Comparison of ENCODE assay signal across 11 cellular contexts in the genomic region with DNA sequence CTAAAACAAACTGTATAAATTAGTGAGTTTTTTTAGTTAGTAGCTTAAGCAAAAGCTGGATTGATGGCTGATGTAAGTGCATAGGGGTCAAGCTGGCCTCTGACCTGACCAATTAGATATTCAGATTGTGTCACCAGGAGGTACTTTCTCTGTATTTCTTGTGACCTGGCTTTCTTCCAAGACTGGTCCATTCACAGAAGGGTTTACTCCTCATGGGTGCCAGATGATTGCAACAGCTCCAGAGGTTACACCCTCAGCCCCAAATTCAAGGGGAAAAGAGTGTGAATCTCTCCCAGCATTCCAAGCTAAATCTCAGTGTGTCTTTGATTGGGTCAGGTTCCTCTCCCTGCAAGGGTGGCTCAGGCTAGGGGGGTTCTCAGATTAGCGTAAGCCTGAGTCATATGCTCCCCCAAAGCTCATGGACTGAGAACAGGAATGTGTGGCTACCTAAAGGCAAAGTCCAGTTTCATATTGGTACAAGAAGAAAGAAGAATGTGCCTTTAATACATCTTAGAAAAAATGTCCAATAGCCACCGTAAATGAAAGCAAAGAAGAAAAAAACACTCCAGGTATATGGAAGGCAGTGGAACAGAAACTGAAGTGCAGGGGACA. TPM values are rescaled to one million over a fixed set of nuclear protein-coding genes. Genes with fewer than 3 reads are reported as not detected.
DNase-seq lines count a peak whose midpoint lies in the region; ATAC-seq and TF ChIP-seq lines count a peak whose summit lies in the region.
"Had no signal": no experiment of that assay in that cellular context is flagged by ENCODE, and none has a peak within 500 bp of the region (broad histone marks: within the 10 kb centered on the region; RNA-seq: fewer than 3 reads in every experiment).

No MANE protein-coding gene starts in this region.

- H3K27me3 ChIP-seq in esophagus squamous epithelium, result no peaks in the 10 kb centered on the region
- H3K27me3 ChIP-seq in mucosa of rectum (ENCODE audit: control insufficient read depth in 2 of 2, insufficient read depth in 2 of 2, low read length in 2 of 2), result no peaks in the 10 kb centered on the region

- WGBS in esophagus squamous epithelium, 2 donors, result 27 to 73% methylated on average over 1 to 2 of the region's 2 CpGs

- H3K4me1 ChIP-seq in esophagus squamous epithelium (peaks cover 14 to 80% (median 63%) of the 10 kb centered on the region in 3 donors), mucosa of rectum (ENCODE audit: control insufficient read depth in 2 of 2, insufficient read depth in 2 of 2, low read length in 2 of 2) (peaks cover 19 to 25% of the 10 kb centered on the region in 2 donors)

- CTCF ChIA-PET in T-cell (lab: Charles Lee), result interaction anchor here in 1 of 2 donors (0.7 kb wide), 1 partner anchor 15 kb away, joined by 3 read pairs; no protein-coding TSS in a partner anchor
- CTCF ChIA-PET in activated naive CD4-positive, alpha-beta T cell treated with anti-CD3 and anti-CD28 coated beads for 36 hours (lab: Charles Lee), result interaction anchor here (1.5 kb wide), 1 partner anchor 38 kb away, joined by 7 read pairs; no protein-coding TSS in a partner anchor

- DNase-seq in activated T-cell treated with anti-CD3 and anti-CD28 coated beads, Interleukin-2, amount 50 U/mL, for 24 hours, result no peak
- no peak for DNase-seq in activated T-cell treated with anti-CD3 and anti-CD28 coated beads, Interleukin-2, amount 50 U/mL, for 72 hours
- no peak for DNase-seq in esophagus squamous epithelium (lab: John Stamatoyannopoulos, UW)
- DNase-seq in T-cell, result no peak
- DNase-seq in NCI-H146 (lab: John Stamatoyannopoulos, UW), result no peak
- no peak for DNase-seq in NAMALWA (ENCODE audit: low spot score)
- DNase-seq in activated naive CD4-positive, alpha-beta T cell treated with anti-CD3 and anti-CD28 coated beads for 36 hours, result no peak
- DNase-seq: activated naive CD4-positive, alpha-beta T cell; foreskin melanocyte had no signal

- intact Hi-C loops in esophagus squamous epithelium (cut with DNase I), result no loop called here
- intact Hi-C loops in activated naive CD4-positive, alpha-beta T cell treated with anti-CD3 and anti-CD28 coated beads for 36 hours (cut with micrococcal nuclease), result no loop called here

- TF ChIP-seq CTCF in esophagus squamous epithelium (IDR thresholded peaks at IDR 0.05), result no peak

- peaks cover 79% of the 10 kb centered on the region for H3K36me3 Mint-ChIP-seq in activated T-cell treated with anti-CD3 and anti-CD28 coated beads, Interleukin-2, amount 50 U/mL, for 24 hours (ENCODE audit: low read depth)
- H3K36me3 Mint-ChIP-seq in activated T-cell treated with anti-CD3 and anti-CD28 coated beads, Interleukin-2, amount 50 U/mL, for 72 hours (ENCODE audit: insufficient read depth in 2 of 2), result peaks cover 16 to 43% of the 10 kb centered on the region in 2 donors
- peaks cover 48% of the 10 kb centered on the region for H3K36me3 Mint-ChIP-seq in T-cell
- peaks cover 44% of the 10 kb centered on the region for H3K36me3 Mint-ChIP-seq in activated naive CD4-positive, alpha-beta T cell treated with anti-CD3 and anti-CD28 coated beads for 36 hours (ENCODE audit: low read depth)

- H3K9me3 ChIP-seq in esophagus squamous epithelium (no peaks in the 10 kb centered on the region), mucosa of rectum (ENCODE audit: control insufficient read depth in 2 of 2, low read length in 2 of 2) (no peaks in the 10 kb centered on the region)

- H3K27ac Mint-ChIP-seq in activated T-cell treated with anti-CD3 and anti-CD28 coated beads, Interleukin-2, amount 50 U/mL, for 24 hours, result peak overlapping the region; percentile 4
- no peak overlapping the region for H3K27ac Mint-ChIP-seq in activated T-cell treated with anti-CD3 and anti-CD28 coated beads, Interleukin-2, amount 50 U/mL, for 72 hours
- H3K27ac Mint-ChIP-seq in T-cell, result peak overlapping the region in 1 of 2 donors; percentile 17
- H3K27ac Mint-ChIP-seq in activated naive CD4-positive, alpha-beta T cell treated with anti-CD3 and anti-CD28 coated beads for 36 hours, result no peak overlapping the region
- H3K27ac Mint-ChIP-seq: natural killer cell treated with Interleukin-12 subunit alpha and Interleukin-12 subunit beta and Interleukin-15 and Interleukin-18, amount 100 ng/mL, for 72 hours had no signal

- H3K9ac ChIP-seq in mucosa of rectum (ENCODE audit: low read depth in 1 of 2, low read length in 2 of 2), result no peak overlapping the region

- no peak for ATAC-seq in activated T-cell treated with anti-CD3 and anti-CD28 coated beads, Interleukin-2, amount 50 U/mL, for 72 hours (replicated peaks in 1 of 2)
- no peak for ATAC-seq in T-cell (replicated peaks in 1 of 4)
- ATAC-seq: natural killer cell treated with Interleukin-12 subunit alpha and Interleukin-12 subunit beta and Interleukin-15 and Interleukin-18, amount 100 ng/mL, for 72 hours had no signal

- H3K27me3 Mint-ChIP-seq in activated T-cell treated with anti-CD3 and anti-CD28 coated beads, Interleukin-2, amount 50 U/mL, for 24 hours, result no peaks in the 10 kb centered on the region
- H3K27me3 Mint-ChIP-seq in activated T-cell treated with anti-CD3 and anti-CD28 coated beads, Interleukin-2, amount 50 U/mL, for 72 hours (ENCODE audit: low read depth), result no peaks in the 10 kb centered on the region
- H3K27me3 Mint-ChIP-seq in T-cell, result no peaks in the 10 kb centered on the region
- H3K27me3 Mint-ChIP-seq in activated naive CD4-positive, alpha-beta T cell treated with anti-CD3 and anti-CD28 coated beads for 36 hours (ENCODE audit: low read depth), result no peaks in the 10 kb centered on the region
- H3K27me3 Mint-ChIP-seq: natural killer cell treated with Interleukin-12 subunit alpha and Interleukin-12 subunit beta and Interleukin-15 and Interleukin-18, amount 100 ng/mL, for 72 hours had no signal

- no peaks in the 10 kb centered on the region for H3K9me3 Mint-ChIP-seq in activated T-cell treated with anti-CD3 and anti-CD28 coated beads, Interleukin-2, amount 50 U/mL, for 24 hours
- H3K9me3 Mint-ChIP-seq in activated T-cell treated with anti-CD3 and anti-CD28 coated beads, Interleukin-2, amount 50 U/mL, for 72 hours, result peaks cover 0 to 4% of the 10 kb centered on the region in 2 donors
- H3K9me3 Mint-ChIP-seq in T-cell, result no peaks in the 10 kb centered on the region
- no peaks in the 10 kb centered on the region for H3K9me3 Mint-ChIP-seq in activated naive CD4-positive, alpha-beta T cell treated with anti-CD3 and anti-CD28 coated beads for 36 hours
- H3K9me3 Mint-ChIP-seq: natural killer cell treated with Interleukin-12 subunit alpha and Interleukin-12 subunit beta and Interleukin-15 and Interleukin-18, amount 100 ng/mL, for 72 hours had no signal

- POLR2A ChIA-PET in T-cell (lab: Charles Lee), result interaction anchor here in 1 of 2 donors (0.5 kb wide), 1 partner anchor 11 kb away, joined by 8 read pairs; no protein-coding TSS in a partner anchor

- H3K4me1 Mint-ChIP-seq in activated T-cell treated with anti-CD3 and anti-CD28 coated beads, Interleukin-2, amount 50 U/mL, for 24 hours (ENCODE audit: low read depth), result peaks cover 59% of the 10 kb centered on the region
- peaks cover 51% of the 10 kb centered on the region for H3K4me1 Mint-ChIP-seq in activated T-cell treated with anti-CD3 and anti-CD28 coated beads, Interleukin-2, amount 50 U/mL, for 72 hours (ENCODE audit: low read depth)
- peaks cover 70 to 76% (median 70%) of the 10 kb centered on the region in 3 donors for H3K4me1 Mint-ChIP-seq in T-cell
- peaks cover 65% of the 10 kb centered on the region for H3K4me1 Mint-ChIP-seq in activated naive CD4-positive, alpha-beta T cell treated with anti-CD3 and anti-CD28 coated beads for 36 hours (ENCODE audit: low read depth)

- no peak overlapping the region for H3K4me3 Mint-ChIP-seq in activated T-cell treated with anti-CD3 and anti-CD28 coated beads, Interleukin-2, amount 50 U/mL, for 24 hours
- no peak overlapping the region for H3K4me3 Mint-ChIP-seq in activated T-cell treated with anti-CD3 and anti-CD28 coated beads, Interleukin-2, amount 50 U/mL, for 72 hours
- no peak overlapping the region for H3K4me3 Mint-ChIP-seq in T-cell
- H3K4me3 Mint-ChIP-seq in activated naive CD4-positive, alpha-beta T cell treated with anti-CD3 and anti-CD28 coated beads for 36 hours, result no peak overlapping the region
- H3K4me3 Mint-ChIP-seq: natural killer cell treated with Interleukin-12 subunit alpha and Interleukin-12 subunit beta and Interleukin-15 and Interleukin-18, amount 100 ng/mL, for 72 hours had no signal

- H3K36me3 ChIP-seq in esophagus squamous epithelium (peaks cover 0 to 51% (median 10%) of the 10 kb centered on the region in 3 donors), mucosa of rectum (ENCODE audit: control insufficient read depth in 2 of 2, insufficient read depth in 2 of 2, low read length in 2 of 2) (peaks cover 0 to 5% of the 10 kb centered on the region in 2 donors)

- H3K4me3 ChIP-seq in esophagus squamous epithelium (peak overlapping the region in 1 of 4 donors; percentile 22), mucosa of rectum (ENCODE audit: low read length in 2 of 2) (peak overlapping the region in 1 of 2 donors; percentile 21)

- no peak for TF ChIP-seq POLR2A in esophagus squamous epithelium (IDR thresholded peaks at IDR 0.05)

- H3K27ac ChIP-seq in esophagus squamous epithelium (peak overlapping the region in 3 of 4 donors; percentile 57 to 78 (median 57)), mucosa of rectum (ENCODE audit: low read depth in 2 of 2, low read length in 2 of 2) (peak overlapping the region; percentile 38 to 56)

RNA-seq across cellular contexts. Expression of a gene that starts 16.5 kb away (rescaled TPM):
- 10 to 100 TPM; 70.9 to 71.6 TPM for total RNA-seq in activated T-cell treated with anti-CD3 and anti-CD28 coated beads, Interleukin-2, amount 50 U/mL, for 72 hours
- total RNA-seq in esophagus squamous epithelium, result 10 to 100 TPM; 34.0 to 52.3 (median 44.5) TPM
- total RNA-seq in T-cell, result 10 to 100 TPM; 43.0 to 79.8 (median 60.7) TPM
- total RNA-seq in activated naive CD4-positive, alpha-beta T cell treated with anti-CD3 and anti-CD28 coated beads for 36 hours, result 10 to 100 TPM; 69.6 to 70.2 TPM

RNA-seq across cellular contexts. Expression of a gene that starts 18.9 kb away (rescaled TPM):
- 10 to 100 TPM in 1 of 2 donors, 1 to 10 TPM in 1; 7.2 to 15.1 TPM for total RNA-seq in activated T-cell treated with anti-CD3 and anti-CD28 coated beads, Interleukin-2, amount 50 U/mL, for 72 hours
- 10 to 100 TPM in 2 of 4 donors, 1 to 10 TPM in 2; 8.3 to 14.8 (median 11.1) TPM for total RNA-seq in esophagus squamous epithelium
- total RNA-seq in T-cell, result 10 to 100 TPM in 3 of 5 donors, 1 to 10 TPM in 2; 5.1 to 13.4 (median 12.0) TPM
- total RNA-seq in activated naive CD4-positive, alpha-beta T cell treated with anti-CD3 and anti-CD28 coated beads for 36 hours, result 1 to 10 TPM; 8.7 to 9.5 TPM
